8 cellular contexts compared by ENCODE assay signal in genomic region chr22:24155597-24156145, GRCh38. TPM values are rescaled to one million over a fixed set of nuclear protein-coding genes. Genes with fewer than 3 reads are reported as not detected.
DNase-seq lines count a peak whose midpoint lies in the region; ATAC-seq and TF ChIP-seq lines count a peak whose summit lies in the region.

No MANE protein-coding gene starts in this region.

- DNase-seq in DMS53 (lab: John Stamatoyannopoulos, UW), result peak; percentile 52
- DNase-seq in DMS53 treated with DMSO at 0.1 percent for 48 hours (lab: John Stamatoyannopoulos, UW; ENCODE audit: unreplicated experiment), result no peak
- peak; percentile 56 for DNase-seq in NOMO-1 treated with dmso at 0.1 percent for 144 hours (lab: John Stamatoyannopoulos, UW; ENCODE audit: unreplicated experiment)
- peak; percentile 60 to 71 for DNase-seq in activated T-cell treated with anti-CD3 and anti-CD28 coated beads, Interleukin-2, amount 50 U/mL, for 48 hours
- peak; percentile 72 to 74 for DNase-seq in fibroblast of lung (ENCODE audit: low read depth in 2 of 2)
- DNase-seq in thoracic aorta (ENCODE audit: low spot score), result no peak

- H3K4me1 ChIP-seq in fibroblast of lung (ENCODE audit: control insufficient read depth, extremely low read depth, insufficient read depth, low read length), result peaks cover 30% of the 10 kb centered on the region
- peaks cover 4 to 53% of the 10 kb centered on the region in 2 donors for H3K4me1 ChIP-seq in muscle layer of duodenum (ENCODE audit: control insufficient read depth in 1 of 2, insufficient read depth in 2 of 2, low read length in 2 of 2)
- H3K4me1 ChIP-seq in thoracic aorta (ENCODE audit: control insufficient read depth in 1 of 2, low read depth in 2 of 2), result peaks cover 32 to 50% of the 10 kb centered on the region in 2 donors

- peak overlapping the region; percentile 81 for H3K4me2 ChIP-seq in fibroblast of lung (ENCODE audit: extremely low read depth, insufficient read depth, low read length)

- H3K4me3 ChIP-seq in fibroblast of lung (replicated peaks in 1 of 4; ENCODE audit: control extremely low read depth in 1 of 4, insufficient read depth in 1 of 4, low read depth in 3 of 4, low read length in 4 of 4) (peak overlapping the region; percentile 33 to 93 (median 78)), muscle layer of duodenum (ENCODE audit: low read depth in 1 of 2, low read length in 2 of 2) (peak overlapping the region; percentile 39 to 76), thoracic aorta (peak overlapping the region; percentile 95)

- peak; percentile 34 to 38 for TF ChIP-seq CTCF in fibroblast of lung (conservative IDR thresholded peaks at IDR 0.05 in 1 of 2, IDR thresholded peaks at IDR 0.05 in 1 of 2; ENCODE audit: low read depth in 1 of 2, low read length in 2 of 2)
- peak; percentile 52 for TF ChIP-seq CTCF in thoracic aorta (IDR thresholded peaks at IDR 0.05)

- H3K9ac ChIP-seq in fibroblast of lung (ENCODE audit: insufficient read depth, low read length), result peak overlapping the region; percentile 78

- H4K20me1 ChIP-seq in fibroblast of lung (ENCODE audit: control insufficient read depth, extremely low read depth, insufficient read depth, low read length), result no peaks in the 10 kb centered on the region

- H2AFZ ChIP-seq in fibroblast of lung (ENCODE audit: low read length), result no peak overlapping the region

- H3K27ac ChIP-seq in fibroblast of lung (ENCODE audit: insufficient read depth, low read length), result peak overlapping the region; percentile 45
- no peak overlapping the region for H3K27ac ChIP-seq in muscle layer of duodenum (ENCODE audit: low read length)
- peak overlapping the region; percentile 69 to 73 for H3K27ac ChIP-seq in thoracic aorta

- H3K36me3 ChIP-seq in fibroblast of lung (ENCODE audit: control insufficient read depth, insufficient read depth, low read length) (peaks cover 5% of the 10 kb centered on the region), muscle layer of duodenum (ENCODE audit: control insufficient read depth in 1 of 2, insufficient read depth in 2 of 2, low read length in 2 of 2) (no peaks in the 10 kb centered on the region), thoracic aorta (no peaks in the 10 kb centered on the region)

- H3K27me3 ChIP-seq in fibroblast of lung (ENCODE audit: control insufficient read depth, insufficient read depth, low read length) (no peaks in the 10 kb centered on the region), muscle layer of duodenum (ENCODE audit: low read depth, low read length) (no peaks in the 10 kb centered on the region), thoracic aorta (replicated peaks; ENCODE audit: insufficient read depth) (no peaks in the 10 kb centered on the region)

- ATAC-seq in HG02678 (IDR thresholded peaks at IDR 0.05; ENCODE audit: unreplicated experiment), result peak; percentile 33
- peak; percentile 34 for ATAC-seq in thoracic aorta (ENCODE audit: insufficient number of reproducible peaks, low FRiP score, low read depth)

- H3K9me3 ChIP-seq in fibroblast of lung (ENCODE audit: control insufficient read depth, insufficient read depth, low read depth, low read length) (no peaks in the 10 kb centered on the region), muscle layer of duodenum (ENCODE audit: control insufficient read depth in 1 of 2, low read length in 2 of 2) (no peaks in the 10 kb centered on the region), thoracic aorta (no peaks in the 10 kb centered on the region)

- peaks cover 38% of the 10 kb centered on the region for H3K79me2 ChIP-seq in fibroblast of lung (ENCODE audit: control insufficient read depth, insufficient read depth, low read length)

RNA-seq across cellular contexts. Expression of gene SUSD2, which starts 25.6 kb away (rescaled TPM):
- total RNA-seq in fibroblast of lung, result 0.77 and 10.6 TPM in 2 replicates
- 10.5 and 11.9 TPM in 2 replicates for polyA plus RNA-seq in fibroblast of lung
- 18.5 and 23.8 TPM in 2 replicates for polyA plus RNA-seq in fibroblast of lung (2012)
- polyA minus RNA-seq in fibroblast of lung (ENCODE audit: low replicate concordance), result 14.8 and 45.0 TPM in 2 replicates
- 10 to 100 TPM; 16.8 to 43.2 TPM for total RNA-seq in thoracic aorta

Comparison
In these comparisons a context has a peak if more than half of its experiments do, and no peak if none do; other contexts are left out.
1. DNase-seq: peak in DMS53 (single experiment), NOMO-1 treated with dmso at 0.1 percent for 144 hours (single experiment), activated T-cell treated with anti-CD3 and anti-CD28 coated beads, Interleukin-2, amount 50 U/mL, for 48 hours (2 of 2) and fibroblast of lung (2 of 2); none in DMS53 treated with DMSO at 0.1 percent for 48 hours (single experiment) and thoracic aorta (single experiment).
2. Peak in every context shown above with its lines, with median percentiles within 50 percentile points of each other: H3K4me3 ChIP-seq.